In genomic region chr6:24522090-24522820, GRCh38 we compare ENCODE assay signal across 1 cellular context.
TF ChIP-seq lines count a peak whose summit lies in the region.

No MANE protein-coding gene starts in this region.

TF ChIP-seq in GM23338, 12 proteins besides CTCF, POLR2A, EP300 and RAD21 (continued from another document):
- TF ChIP-seq, protein P1, sequence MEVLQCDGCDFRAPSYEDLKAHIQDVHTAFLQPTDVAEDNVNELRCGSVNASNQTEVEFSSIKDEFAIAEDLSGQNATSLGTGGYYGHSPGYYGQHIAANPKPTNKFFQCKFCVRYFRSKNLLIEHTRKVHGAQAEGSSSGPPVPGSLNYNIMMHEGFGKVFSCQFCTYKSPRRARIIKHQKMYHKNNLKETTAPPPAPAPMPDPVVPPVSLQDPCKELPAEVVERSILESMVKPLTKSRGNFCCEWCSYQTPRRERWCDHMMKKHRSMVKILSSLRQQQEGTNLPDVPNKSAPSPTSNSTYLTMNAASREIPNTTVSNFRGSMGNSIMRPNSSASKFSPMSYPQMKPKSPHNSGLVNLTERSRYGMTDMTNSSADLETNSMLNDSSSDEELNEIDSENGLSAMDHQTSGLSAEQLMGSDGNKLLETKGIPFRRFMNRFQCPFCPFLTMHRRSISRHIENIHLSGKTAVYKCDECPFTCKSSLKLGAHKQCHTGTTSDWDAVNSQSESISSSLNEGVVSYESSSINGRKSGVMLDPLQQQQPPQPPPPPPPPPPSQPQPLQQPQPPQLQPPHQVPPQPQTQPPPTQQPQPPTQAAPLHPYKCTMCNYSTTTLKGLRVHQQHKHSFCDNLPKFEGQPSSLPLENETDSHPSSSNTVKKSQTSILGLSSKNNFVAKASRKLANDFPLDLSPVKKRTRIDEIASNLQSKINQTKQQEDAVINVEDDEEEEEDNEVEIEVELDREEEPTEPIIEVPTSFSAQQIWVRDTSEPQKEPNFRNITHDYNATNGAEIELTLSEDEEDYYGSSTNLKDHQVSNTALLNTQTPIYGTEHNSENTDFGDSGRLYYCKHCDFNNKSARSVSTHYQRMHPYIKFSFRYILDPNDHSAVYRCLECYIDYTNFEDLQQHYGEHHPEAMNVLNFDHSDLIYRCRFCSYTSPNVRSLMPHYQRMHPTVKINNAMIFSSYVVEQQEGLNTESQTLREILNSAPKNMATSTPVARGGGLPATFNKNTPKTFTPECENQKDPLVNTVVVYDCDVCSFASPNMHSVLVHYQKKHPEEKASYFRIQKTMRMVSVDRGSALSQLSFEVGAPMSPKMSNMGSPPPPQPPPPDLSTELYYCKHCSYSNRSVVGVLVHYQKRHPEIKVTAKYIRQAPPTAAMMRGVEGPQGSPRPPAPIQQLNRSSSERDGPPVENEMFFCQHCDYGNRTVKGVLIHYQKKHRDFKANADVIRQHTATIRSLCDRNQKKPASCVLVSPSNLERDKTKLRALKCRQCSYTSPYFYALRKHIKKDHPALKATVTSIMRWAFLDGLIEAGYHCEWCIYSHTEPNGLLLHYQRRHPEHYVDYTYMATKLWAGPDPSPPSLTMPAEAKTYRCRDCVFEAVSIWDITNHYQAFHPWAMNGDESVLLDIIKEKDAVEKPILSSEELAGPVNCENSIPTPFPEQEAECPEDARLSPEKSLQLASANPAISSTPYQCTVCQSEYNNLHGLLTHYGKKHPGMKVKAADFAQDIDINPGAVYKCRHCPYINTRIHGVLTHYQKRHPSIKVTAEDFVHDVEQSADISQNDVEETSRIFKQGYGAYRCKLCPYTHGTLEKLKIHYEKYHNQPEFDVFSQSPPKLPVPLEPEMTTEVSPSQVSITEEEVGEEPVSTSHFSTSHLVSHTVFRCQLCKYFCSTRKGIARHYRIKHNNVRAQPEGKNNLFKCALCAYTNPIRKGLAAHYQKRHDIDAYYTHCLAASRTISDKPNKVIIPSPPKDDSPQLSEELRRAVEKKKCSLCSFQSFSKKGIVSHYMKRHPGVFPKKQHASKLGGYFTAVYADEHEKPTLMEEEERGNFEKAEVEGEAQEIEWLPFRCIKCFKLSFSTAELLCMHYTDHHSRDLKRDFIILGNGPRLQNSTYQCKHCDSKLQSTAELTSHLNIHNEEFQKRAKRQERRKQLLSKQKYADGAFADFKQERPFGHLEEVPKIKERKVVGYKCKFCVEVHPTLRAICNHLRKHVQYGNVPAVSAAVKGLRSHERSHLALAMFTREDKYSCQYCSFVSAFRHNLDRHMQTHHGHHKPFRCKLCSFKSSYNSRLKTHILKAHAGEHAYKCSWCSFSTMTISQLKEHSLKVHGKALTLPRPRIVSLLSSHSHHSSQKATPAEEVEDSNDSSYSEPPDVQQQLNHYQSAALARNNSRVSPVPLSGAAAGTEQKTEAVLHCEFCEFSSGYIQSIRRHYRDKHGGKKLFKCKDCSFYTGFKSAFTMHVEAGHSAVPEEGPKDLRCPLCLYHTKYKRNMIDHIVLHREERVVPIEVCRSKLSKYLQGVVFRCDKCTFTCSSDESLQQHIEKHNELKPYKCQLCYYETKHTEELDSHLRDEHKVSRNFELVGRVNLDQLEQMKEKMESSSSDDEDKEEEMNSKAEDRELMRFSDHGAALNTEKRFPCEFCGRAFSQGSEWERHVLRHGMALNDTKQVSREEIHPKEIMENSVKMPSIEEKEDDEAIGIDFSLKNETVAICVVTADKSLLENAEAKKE (CRISPR knock-in tag; IDR thresholded peaks at IDR 0.05), result no peak
- TF ChIP-seq EZH2 (IDR thresholded peaks at IDR 0.05; ENCODE audit: low read depth, unreplicated experiment), result no peak
